In genomic region chr12:8052679-8053078, GRCh38 we compare ENCODE assay signal across 1 cellular context.
A peak's percentile ranks its signal among the peaks of the same experiment; 100 is the strongest.
TF ChIP-seq lines count a peak whose summit lies in the region.

No MANE protein-coding gene starts in this region.

TF ChIP-seq in K562, 482 proteins besides CTCF, POLR2A, EP300 and RAD21 (continued from another document):
- TF ChIP-seq TCF3 (CRISPR knock-in tag; IDR thresholded peaks at IDR 0.05) (0 out of 2 replicates have a peak, but pooled peaks have one; percentile 27), NR0B1 (IDR thresholded peaks at IDR 0.05; ENCODE audit: partially characterized antibody) (no peak), COPS2 (conservative IDR thresholded peaks at IDR 0.05) (no peak), GATA2 (CRISPR knock-in tag; IDR thresholded peaks at IDR 0.05) (0 out of 2 replicates have a peak, but pooled peaks have one; percentile 40), SOX6 (IDR thresholded peaks at IDR 0.05) (peak; percentile 10; the same call in 1 of the 2 replicates), ELF4 (CRISPR knock-in tag; IDR thresholded peaks at IDR 0.05) (no peak), ARID1B (IDR thresholded peaks at IDR 0.05) (peak; percentile 39), CXXC5 (CRISPR knock-in tag; IDR thresholded peaks at IDR 0.05) (peak; percentile 34; the same call in 1 of the 2 replicates), TEAD2 (tag; IDR thresholded peaks at IDR 0.05) (no peak)
- TF ChIP-seq, protein P1, sequence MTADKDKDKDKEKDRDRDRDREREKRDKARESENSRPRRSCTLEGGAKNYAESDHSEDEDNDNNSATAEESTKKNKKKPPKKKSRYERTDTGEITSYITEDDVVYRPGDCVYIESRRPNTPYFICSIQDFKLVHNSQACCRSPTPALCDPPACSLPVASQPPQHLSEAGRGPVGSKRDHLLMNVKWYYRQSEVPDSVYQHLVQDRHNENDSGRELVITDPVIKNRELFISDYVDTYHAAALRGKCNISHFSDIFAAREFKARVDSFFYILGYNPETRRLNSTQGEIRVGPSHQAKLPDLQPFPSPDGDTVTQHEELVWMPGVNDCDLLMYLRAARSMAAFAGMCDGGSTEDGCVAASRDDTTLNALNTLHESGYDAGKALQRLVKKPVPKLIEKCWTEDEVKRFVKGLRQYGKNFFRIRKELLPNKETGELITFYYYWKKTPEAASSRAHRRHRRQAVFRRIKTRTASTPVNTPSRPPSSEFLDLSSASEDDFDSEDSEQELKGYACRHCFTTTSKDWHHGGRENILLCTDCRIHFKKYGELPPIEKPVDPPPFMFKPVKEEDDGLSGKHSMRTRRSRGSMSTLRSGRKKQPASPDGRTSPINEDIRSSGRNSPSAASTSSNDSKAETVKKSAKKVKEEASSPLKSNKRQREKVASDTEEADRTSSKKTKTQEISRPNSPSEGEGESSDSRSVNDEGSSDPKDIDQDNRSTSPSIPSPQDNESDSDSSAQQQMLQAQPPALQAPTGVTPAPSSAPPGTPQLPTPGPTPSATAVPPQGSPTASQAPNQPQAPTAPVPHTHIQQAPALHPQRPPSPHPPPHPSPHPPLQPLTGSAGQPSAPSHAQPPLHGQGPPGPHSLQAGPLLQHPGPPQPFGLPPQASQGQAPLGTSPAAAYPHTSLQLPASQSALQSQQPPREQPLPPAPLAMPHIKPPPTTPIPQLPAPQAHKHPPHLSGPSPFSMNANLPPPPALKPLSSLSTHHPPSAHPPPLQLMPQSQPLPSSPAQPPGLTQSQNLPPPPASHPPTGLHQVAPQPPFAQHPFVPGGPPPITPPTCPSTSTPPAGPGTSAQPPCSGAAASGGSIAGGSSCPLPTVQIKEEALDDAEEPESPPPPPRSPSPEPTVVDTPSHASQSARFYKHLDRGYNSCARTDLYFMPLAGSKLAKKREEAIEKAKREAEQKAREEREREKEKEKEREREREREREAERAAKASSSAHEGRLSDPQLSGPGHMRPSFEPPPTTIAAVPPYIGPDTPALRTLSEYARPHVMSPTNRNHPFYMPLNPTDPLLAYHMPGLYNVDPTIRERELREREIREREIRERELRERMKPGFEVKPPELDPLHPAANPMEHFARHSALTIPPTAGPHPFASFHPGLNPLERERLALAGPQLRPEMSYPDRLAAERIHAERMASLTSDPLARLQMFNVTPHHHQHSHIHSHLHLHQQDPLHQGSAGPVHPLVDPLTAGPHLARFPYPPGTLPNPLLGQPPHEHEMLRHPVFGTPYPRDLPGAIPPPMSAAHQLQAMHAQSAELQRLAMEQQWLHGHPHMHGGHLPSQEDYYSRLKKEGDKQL (CRISPR knock-in tag; IDR thresholded peaks at IDR 0.05; ENCODE audit: borderline replicate concordance), result no peak
